31 cellular contexts compared by ENCODE assay signal in genomic region chr2:65880451-65880850, GRCh38.
DNase-seq lines count a peak whose midpoint lies in the region; ATAC-seq and TF ChIP-seq lines count a peak whose summit lies in the region.
"Had no signal": no experiment of that assay in that cellular context is flagged by ENCODE, and none has a peak within 500 bp of the region (broad histone marks: within the 10 kb centered on the region; RNA-seq: fewer than 3 reads in every experiment).

No MANE protein-coding gene starts in this region.

- H3K4me1 Mint-ChIP-seq in osteocyte (ENCODE audit: unreplicated experiment) = peaks cover 17% of the 10 kb centered on the region
- H3K4me1 Mint-ChIP-seq: CD14-positive monocyte; naive thymus-derived CD4-positive, alpha-beta T cell; stimulated activated naive CD8-positive, alpha-beta T cell treated with anti-CD3 and anti-CD28 coated beads, Interleukin-15, amount 100 ng/mL, for 72 hours had no signal

- CTCF ChIA-PET in RWPE1 (lab: Yijun Ruan, JAX) = no interaction called here

- no peaks in the 10 kb centered on the region for H3K9me3 ChIP-seq in breast epithelium
- no peaks in the 10 kb centered on the region for H3K9me3 ChIP-seq in tibial artery
- H3K9me3 ChIP-seq: Caco-2, neutrophil, Peyer's patch, right lobe of liver had no signal

- H3K27me3 Mint-ChIP-seq in osteocyte (ENCODE audit: unreplicated experiment) = no peaks in the 10 kb centered on the region
- H3K27me3 Mint-ChIP-seq: activated CD8-positive, alpha-beta T cell treated with anti-CD3 and anti-CD28 coated beads for 36 hours; progenitor cell of endocrine pancreas; stimulated activated naive CD8-positive, alpha-beta T cell treated with anti-CD3 and anti-CD28 coated beads, Interleukin-15, amount 100 ng/mL, for 72 hours had no signal

- DNase-seq in H4 (ENCODE audit: low spot score) (peak; percentile 8), RWPE1 (ENCODE audit: low spot score) (peak; percentile 4), foreskin keratinocyte (peak; percentile 16 to 66), osteocyte (ENCODE audit: extremely low spot score, unreplicated experiment) (no peak), breast epithelium (ENCODE audit: low spot score in 2 of 2) (no peak), tibial artery (no peak)
- DNase-seq: activated CD8-positive, alpha-beta T cell treated with anti-CD3 and anti-CD28 coated beads for 36 hours; activated naive CD4-positive, alpha-beta T cell treated with anti-CD3 and anti-CD28 coated beads, Interleukin-2, amount 50 U/mL, for 16 hours; amniotic stem cell; Caco-2; DMS79; effector CD4-positive, alpha-beta T cell; erythroblast; glutamatergic neuron; KBM-7; midbrain; naive thymus-derived CD4-positive, alpha-beta T cell; NCI-H2029 treated with DMSO at 0.1 percent for 48 hours; NCI-H226; NCI-H526 treated with DMSO at 0.1 percent for 48 hours; Peyer's patch; right lobe of liver; stimulated activated CD4-positive, alpha-beta T cell treated with anti-CD3 and anti-CD28 coated beads, Interleukin-12 subunit alpha, Interleukin-12 subunit beta, amount 100 ng/mL, for 4 hours; stimulated activated CD4-positive, alpha-beta T cell treated with anti-CD3 and anti-CD28 coated beads, Interleukin-2, amount 100 ng/mL, for 48 hours; stimulated activated naive CD8-positive, alpha-beta T cell treated with anti-CD3 and anti-CD28 coated beads, Interleukin-15, amount 100 ng/mL, for 72 hours had no signal

- no peak for TF ChIP-seq CTCF in RWPE1 (conservative IDR thresholded peaks at IDR 0.05; ENCODE audit: low read depth)
- no peak for TF ChIP-seq CTCF in foreskin keratinocyte (conservative IDR thresholded peaks at IDR 0.05)
- TF ChIP-seq CTCF in osteocyte (IDR thresholded peaks at IDR 0.05) = no peak
- TF ChIP-seq CTCF in breast epithelium (IDR thresholded peaks at IDR 0.05) = no peak
- TF ChIP-seq CTCF in tibial artery (IDR thresholded peaks at IDR 0.05) = no peak

- H3K27me3 ChIP-seq in foreskin keratinocyte = no peaks in the 10 kb centered on the region
- H3K27me3 ChIP-seq in breast epithelium = no peaks in the 10 kb centered on the region
- H3K27me3 ChIP-seq in tibial artery = no peaks in the 10 kb centered on the region
- H3K27me3 ChIP-seq: cardiac muscle cell, neutrophil, Peyer's patch, right lobe of liver had no signal

- no peaks in the 10 kb centered on the region for H3K9me3 Mint-ChIP-seq in osteocyte (ENCODE audit: unreplicated experiment)
- H3K9me3 Mint-ChIP-seq: activated CD8-positive, alpha-beta T cell treated with anti-CD3 and anti-CD28 coated beads for 36 hours; stimulated activated naive CD8-positive, alpha-beta T cell treated with anti-CD3 and anti-CD28 coated beads, Interleukin-15, amount 100 ng/mL, for 72 hours; T-helper 2 cell treated with Interferon-gamma antibody and Interleukin-4, amounts not matched to agents 5 μg/mL and 100 μg/mL, for 36 hours had no signal

- H3K27ac ChIP-seq in RWPE1 = no peak overlapping the region
- no peak overlapping the region for H3K27ac ChIP-seq in foreskin keratinocyte
- H3K27ac ChIP-seq in breast epithelium = no peak overlapping the region
- H3K27ac ChIP-seq in tibial artery = no peak overlapping the region
- H3K27ac ChIP-seq: cardiac muscle cell, neutrophil, Peyer's patch, right lobe of liver had no signal

- no peak for TF ChIP-seq POLR2A in breast epithelium (IDR thresholded peaks at IDR 0.05)

- H3K27ac Mint-ChIP-seq in osteocyte (ENCODE audit: unreplicated experiment) = no peak overlapping the region
- H3K27ac Mint-ChIP-seq: activated CD8-positive, alpha-beta T cell treated with anti-CD3 and anti-CD28 coated beads for 36 hours; CD14-positive monocyte; naive thymus-derived CD4-positive, alpha-beta T cell; progenitor cell of endocrine pancreas; stimulated activated naive CD8-positive, alpha-beta T cell treated with anti-CD3 and anti-CD28 coated beads, Interleukin-15, amount 100 ng/mL, for 72 hours; T-helper 2 cell treated with Interferon-gamma antibody and Interleukin-4, amounts not matched to agents 5 μg/mL and 100 μg/mL, for 36 hours had no signal

- no peaks in the 10 kb centered on the region for H3K36me3 Mint-ChIP-seq in osteocyte (ENCODE audit: unreplicated experiment)
- H3K36me3 Mint-ChIP-seq: CD14-positive monocyte; naive thymus-derived CD4-positive, alpha-beta T cell had no signal

- H3K4me1 ChIP-seq in foreskin keratinocyte (peaks cover 6% of the 10 kb centered on the region), breast epithelium (no peaks in the 10 kb centered on the region), tibial artery (peaks cover 0 to 26% (median 9%) of the 10 kb centered on the region in 4 donors)
- H3K4me1 ChIP-seq: Caco-2, Peyer's patch, right lobe of liver had no signal

- POLR2A ChIA-PET in RWPE1 (lab: Yijun Ruan, JAX; ENCODE audit: low non-redundant PET) = no interaction called here

- intact Hi-C loops in breast epithelium (cut with DNase I; ENCODE audit: low total_unique reads) = no loop called here
- intact Hi-C loops in tibial artery (cut with DNase I; ENCODE audit: low total_unique reads) = no loop called here

- H3K4me3 ChIP-seq in breast epithelium = no peak overlapping the region
- no peak overlapping the region for H3K4me3 ChIP-seq in tibial artery
- H3K4me3 ChIP-seq: cardiac muscle cell, Peyer's patch, right lobe of liver had no signal

- no peaks in the 10 kb centered on the region for H3K36me3 ChIP-seq in breast epithelium
- H3K36me3 ChIP-seq in tibial artery = no peaks in the 10 kb centered on the region
- H3K36me3 ChIP-seq: cardiac muscle cell, neutrophil, Peyer's patch, right lobe of liver had no signal

- no peak for ATAC-seq in foreskin keratinocyte
- ATAC-seq in HG02840 (IDR thresholded peaks at IDR 0.05; ENCODE audit: low FRiP score, unreplicated experiment) = no peak
- ATAC-seq: activated CD8-positive, alpha-beta T cell treated with anti-CD3 and anti-CD28 coated beads for 36 hours; naive thymus-derived CD4-positive, alpha-beta T cell; right lobe of liver; stimulated activated naive CD8-positive, alpha-beta T cell treated with anti-CD3 and anti-CD28 coated beads, Interleukin-15, amount 100 ng/mL, for 72 hours had no signal

- H3K4me3 Mint-ChIP-seq in osteocyte (ENCODE audit: unreplicated experiment) = no peak overlapping the region
- H3K4me3 Mint-ChIP-seq: activated CD8-positive, alpha-beta T cell treated with anti-CD3 and anti-CD28 coated beads for 36 hours; CD14-positive monocyte; naive thymus-derived CD4-positive, alpha-beta T cell; stimulated activated naive CD8-positive, alpha-beta T cell treated with anti-CD3 and anti-CD28 coated beads, Interleukin-15, amount 100 ng/mL, for 72 hours; T-helper 2 cell treated with Interferon-gamma antibody and Interleukin-4, amounts not matched to agents 5 μg/mL and 100 μg/mL, for 36 hours had no signal

Comparison
In these comparisons a context has a peak if more than half of its experiments do, and no peak if none do; other contexts are left out.
1. DNase-seq: peak in H4 (single experiment), RWPE1 (single experiment) and foreskin keratinocyte (2 of 2); none in osteocyte (single experiment), breast epithelium (0 of 2) and tibial artery (0 of 2).